In the genomic region with DNA sequence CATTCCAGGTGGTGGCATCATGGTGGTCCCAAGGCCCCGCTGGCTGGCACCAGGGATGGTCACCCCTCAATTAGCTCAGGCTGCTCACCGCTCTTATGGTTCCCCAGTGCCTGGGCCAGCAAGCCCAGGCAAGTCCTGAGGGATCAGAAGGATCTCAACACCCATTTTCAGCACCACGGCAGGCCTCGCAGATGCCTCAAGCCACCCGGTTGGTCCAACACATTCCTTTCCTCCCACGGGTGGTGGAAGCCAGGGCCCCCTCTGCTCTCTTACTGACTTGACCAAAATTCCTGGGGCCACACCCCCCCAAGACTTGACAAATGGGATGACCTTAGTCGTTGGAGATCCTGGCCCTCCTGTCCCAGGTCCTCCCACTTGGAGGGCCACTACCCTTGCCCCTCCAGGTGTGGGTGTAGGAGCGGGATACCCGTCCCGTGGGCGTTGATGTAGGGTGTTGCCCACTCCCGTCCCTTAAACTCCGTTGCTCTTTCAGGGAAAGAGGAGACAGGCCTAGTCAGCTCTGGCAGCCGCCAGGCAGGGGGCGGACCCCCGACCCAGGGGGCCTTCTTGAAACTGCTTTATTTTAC, we compare ENCODE assay signal across 26 cellular contexts. TPM values are rescaled to one million over a fixed set of nuclear protein-coding genes. Genes with fewer than 3 reads are reported as not detected.
"Had no signal": no experiment of that assay in that cellular context is flagged by ENCODE, and none has a peak within 500 bp of the region (broad histone marks: within the 10 kb centered on the region; RNA-seq: fewer than 3 reads in every experiment).

No MANE protein-coding gene starts in this region.

- ATAC-seq: gastroesophageal sphincter, left cardiac atrium, lower lobe of right lung had no signal

- H3K27ac Mint-ChIP-seq: endodermal cell, naive B cell, nephron had no signal

- H3K9me3 ChIP-seq: gastroesophageal sphincter, left ventricle myocardium inferior, lower lobe of right lung, right atrium auricular region had no signal

- H3K9me3 Mint-ChIP-seq: endodermal cell, naive B cell, nephron had no signal

- H3K36me3 Mint-ChIP-seq: naive B cell had no signal

- H3K27ac ChIP-seq: coronary artery, gastroesophageal sphincter, left ventricle myocardium inferior, lower lobe of right lung, right atrium auricular region had no signal

- H3K27me3 ChIP-seq: gastroesophageal sphincter, right atrium auricular region had no signal

- H3K4me3 Mint-ChIP-seq: endodermal cell, naive B cell, nephron had no signal

- H3K4me3 ChIP-seq: coronary artery, gastroesophageal sphincter, left ventricle myocardium inferior, lower lobe of right lung, right atrium auricular region had no signal

- DNase-seq: effector CD4-positive, alpha-beta T cell; endodermal cell; glutamatergic neuron; kidney; left cardiac atrium; left ventricle myocardium inferior; lower lobe of right lung; mesenchymal stem cell; midbrain; naive B cell; small intestine; stimulated activated CD4-positive, alpha-beta T cell treated with anti-CD3 and anti-CD28 coated beads, Interleukin-12 subunit alpha, Interleukin-12 subunit beta, amount 100 ng/mL, for 4 hours; stimulated activated CD4-positive, alpha-beta T cell treated with anti-CD3 and anti-CD28 coated beads, Interleukin-2, amount 100 ng/mL, for 48 hours; stimulated activated naive CD4-positive, alpha-beta T cell treated with Interleukin-2 at 50 U/mL for 16 hours; trophoblast cell had no signal

RNA-seq across cellular contexts. Expression of gene ZSCAN10, which starts 19.2 kb away (rescaled TPM):
- total RNA-seq: cerebellum, dermis microvascular lymphatic vessel endothelial cell, endothelial cell of umbilical vein, fibroblast of lung, kidney, left cardiac atrium, left ventricle myocardium inferior, lower lobe of right lung, posterior vena cava, right atrium auricular region, urinary bladder had no signal
- polyA plus RNA-seq: endothelial cell of umbilical vein, esophagus, urinary bladder had no signal
